In the genomic region with DNA sequence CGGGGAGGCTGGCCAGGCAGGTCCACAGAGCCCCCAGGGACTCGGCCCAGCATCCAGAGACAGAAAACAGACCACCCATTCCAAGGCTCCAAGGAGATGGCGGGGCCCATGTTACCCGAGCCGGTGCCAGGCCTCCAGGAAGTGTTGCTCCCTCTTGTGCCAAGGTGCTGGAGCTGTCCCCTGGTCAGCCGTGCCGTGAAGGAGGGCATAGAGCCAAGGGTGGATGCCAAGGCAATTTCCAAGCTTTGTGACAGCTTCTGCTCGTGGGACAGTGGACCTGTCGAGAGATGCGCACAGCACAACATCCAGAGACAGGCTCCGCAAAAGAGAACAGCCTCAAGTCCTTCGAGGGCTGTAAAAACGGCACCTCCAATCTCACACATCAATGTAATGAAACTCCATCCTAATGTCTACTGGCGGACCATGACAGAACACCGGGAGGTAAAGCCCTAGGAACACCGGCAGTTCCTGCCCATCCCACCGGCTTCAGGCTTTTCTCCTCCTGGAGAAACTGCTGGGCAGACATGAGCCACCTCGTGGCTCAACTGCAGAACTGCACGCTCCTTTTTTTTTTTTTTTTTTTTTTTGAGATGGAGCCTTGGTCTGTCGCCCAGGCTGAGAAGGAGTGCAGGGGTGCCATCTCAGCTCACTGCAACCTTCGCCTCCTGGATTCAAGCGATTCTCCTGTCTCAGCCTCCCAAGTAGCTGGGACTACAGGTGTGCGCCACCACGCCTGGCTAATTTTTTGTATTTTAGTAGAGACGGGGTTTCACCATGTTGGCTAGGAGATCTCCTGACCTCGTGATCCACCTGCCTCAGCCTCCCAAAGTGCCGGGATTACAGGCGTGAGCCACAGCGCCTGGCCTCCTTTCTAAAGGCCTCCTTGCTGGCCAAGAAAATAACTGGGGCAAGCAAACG, we compare ENCODE assay signal across 8 cellular contexts. TPM values are rescaled to one million over a fixed set of nuclear protein-coding genes. Genes with fewer than 3 reads are reported as not detected.
A peak's percentile ranks its signal among the peaks of the same experiment; 100 is the strongest.
DNase-seq lines count a peak whose midpoint lies in the region; ATAC-seq and TF ChIP-seq lines count a peak whose summit lies in the region.

No MANE protein-coding gene starts in this region.

- TF ChIP-seq POLR2A in erythroblast (IDR thresholded peaks at IDR 0.05; ENCODE audit: low read length): no peak

- no peaks in the 10 kb centered on the region for H3K27me3 Mint-ChIP-seq in naive thymus-derived CD4-positive, alpha-beta T cell
- no peaks in the 10 kb centered on the region for H3K27me3 Mint-ChIP-seq in stimulated activated memory B cell treated with anti-CD40 and anti-IgM and Interleukin-4, amounts not matched to agents 10 μg/mL and 1 μg/mL and 100 μg/mL, for 72 hours

- peak overlapping the region in 7 of 9 donors; percentile 31 to 97 (median 77) for H3K27ac Mint-ChIP-seq in naive thymus-derived CD4-positive, alpha-beta T cell
- no peak overlapping the region for H3K27ac Mint-ChIP-seq in stimulated activated memory B cell treated with anti-CD40 and anti-IgM and Interleukin-4, amounts not matched to agents 10 μg/mL and 1 μg/mL and 100 μg/mL, for 72 hours

- H3K9me3 Mint-ChIP-seq in naive thymus-derived CD4-positive, alpha-beta T cell: peaks cover 0 to 1% (median 0%) of the 10 kb centered on the region in 11 donors
- no peaks in the 10 kb centered on the region for H3K9me3 Mint-ChIP-seq in stimulated activated memory B cell treated with anti-CD40 and anti-IgM and Interleukin-4, amounts not matched to agents 10 μg/mL and 1 μg/mL and 100 μg/mL, for 72 hours

- no peak overlapping the region for H3K4me2 ChIP-seq in Loucy (ENCODE audit: low read depth, low read length, poor library complexity, severe bottlenecking)

- POLR2A ChIA-PET in naive thymus-derived CD4-positive, alpha-beta T cell (lab: Charles Lee): interaction anchor here (0.6 to 2.2 kb wide), 9 partner anchors 8 to 62 kb away, joined by 3 to 12 read pairs (median 4); partner anchors contain the start of genes FASTKD5 and UBOX5

- DNase-seq in Right ventricle myocardium inferior (ENCODE audit: missing footprints) (no peak), cardiac septum (ENCODE audit: low spot score) (no peak), SW480 (ENCODE audit: low spot score) (peak; percentile 67), erythroblast (lab: John Stamatoyannopoulos, UW) (peak; percentile 42 to 63)
- DNase-seq in naive thymus-derived CD4-positive, alpha-beta T cell: peak in 6 of 9 donors; percentile 32 to 55 (median 44)
- DNase-seq in activated naive CD4-positive, alpha-beta T cell (lab: John Stamatoyannopoulos, UW): no peak

- H4K20me1 ChIP-seq in Loucy (ENCODE audit: insufficient read depth, low read length, poor library complexity, severe bottlenecking): no peaks in the 10 kb centered on the region

- peaks cover 3% of the 10 kb centered on the region; the same call in 1 of the 2 replicates for H3K36me3 ChIP-seq in Loucy (ENCODE audit: insufficient read depth, low read length)
- peaks cover 0 to 6% (median 0%) of the 10 kb centered on the region in 3 experiments for H3K36me3 ChIP-seq in naive thymus-derived CD4-positive, alpha-beta T cell (ENCODE audit: control insufficient read depth in 2 of 3, insufficient read depth in 3 of 3, low read length in 3 of 3)

- H3K9me3 ChIP-seq in Loucy (ENCODE audit: insufficient read depth, low read depth, low read length): no peaks in the 10 kb centered on the region
- no peaks in the 10 kb centered on the region for H3K9me3 ChIP-seq in naive thymus-derived CD4-positive, alpha-beta T cell (ENCODE audit: control insufficient read depth in 2 of 3, low read length in 3 of 3)

- H3K4me3 Mint-ChIP-seq in naive thymus-derived CD4-positive, alpha-beta T cell: peak overlapping the region in 2 of 10 donors; percentile 8 to 16
- no peak overlapping the region for H3K4me3 Mint-ChIP-seq in stimulated activated memory B cell treated with anti-CD40 and anti-IgM and Interleukin-4, amounts not matched to agents 10 μg/mL and 1 μg/mL and 100 μg/mL, for 72 hours

- no peak overlapping the region for H3K9ac ChIP-seq in Loucy (ENCODE audit: low read depth, low read length, poor library complexity, severe bottlenecking)

- CTCF ChIA-PET in naive thymus-derived CD4-positive, alpha-beta T cell (lab: Charles Lee): interaction anchor here (0.6 to 4.9 kb wide), 12 partner anchors 11 to 427 kb away, joined by 3 to 36 read pairs (median 4); no protein-coding TSS in a partner anchor

- peak; percentile 77 for TF ChIP-seq CTCF in Loucy (conservative IDR thresholded peaks at IDR 0.05; ENCODE audit: low read length)

- no peaks in the 10 kb centered on the region for H3F3A ChIP-seq in Loucy (ENCODE audit: low read depth)

- no peaks in the 10 kb centered on the region for H3K79me2 ChIP-seq in Loucy (ENCODE audit: insufficient read depth, low read length)

- intact Hi-C loops in Right ventricle myocardium inferior (cut with DNase I) (loop anchor here (1.0 kb wide), 1 partner anchor 61 kb away; no protein-coding TSS in a partner anchor), cardiac septum (cut with DNase I) (loop anchor here (5.0 kb wide), 1 partner anchor 63 kb away; no protein-coding TSS in a partner anchor)
- intact Hi-C loops in naive thymus-derived CD4-positive, alpha-beta T cell (cut with micrococcal nuclease): loop anchor here (1.0 to 5.0 kb wide), 5 partner anchors 21 to 61 kb away; partner anchors contain the start of gene OXT (in 1 of the 2)

- H3K9me2 ChIP-seq in Loucy (replicated peaks; ENCODE audit: low read depth, low read length): no peaks in the 10 kb centered on the region

- H3K27ac ChIP-seq in naive thymus-derived CD4-positive, alpha-beta T cell (ENCODE audit: low read depth, low read length): no peak overlapping the region

- H3K27me3 ChIP-seq in Loucy (ENCODE audit: insufficient read depth, low read length, poor library complexity, severe bottlenecking): no peaks in the 10 kb centered on the region
- H3K27me3 ChIP-seq in naive thymus-derived CD4-positive, alpha-beta T cell (ENCODE audit: control insufficient read depth in 2 of 2, insufficient read depth in 2 of 2, low read length in 2 of 2): no peaks in the 10 kb centered on the region

- peak; percentile 27 for ATAC-seq in Right ventricle myocardium inferior
- ATAC-seq in naive thymus-derived CD4-positive, alpha-beta T cell: peak; percentile 68
- no peak for ATAC-seq in stimulated activated memory B cell treated with anti-CD40 and anti-IgM and Interleukin-4, amounts not matched to agents 10 μg/mL and 1 μg/mL and 100 μg/mL, for 72 hours

- H3K4me1 ChIP-seq in Loucy (ENCODE audit: insufficient read depth, low read length, poor library complexity, severe bottlenecking): peaks cover 16% of the 10 kb centered on the region
- H3K4me1 ChIP-seq in naive thymus-derived CD4-positive, alpha-beta T cell (ENCODE audit: control insufficient read depth in 2 of 2, insufficient read depth in 2 of 2, low read length in 2 of 2): peaks cover 0 to 6% of the 10 kb centered on the region in 2 donors

- no peak overlapping the region for H3K4me3 ChIP-seq in Loucy (ENCODE audit: low read length, poor library complexity, severe bottlenecking)
- no peak overlapping the region for H3K4me3 ChIP-seq in naive thymus-derived CD4-positive, alpha-beta T cell (ENCODE audit: low read length)

- peaks cover 0 to 20% (median 12%) of the 10 kb centered on the region in 5 donors for H3K36me3 Mint-ChIP-seq in naive thymus-derived CD4-positive, alpha-beta T cell
- peaks cover 50% of the 10 kb centered on the region for H3K36me3 Mint-ChIP-seq in stimulated activated memory B cell treated with anti-CD40 and anti-IgM and Interleukin-4, amounts not matched to agents 10 μg/mL and 1 μg/mL and 100 μg/mL, for 72 hours

- no peak overlapping the region for H2AFZ ChIP-seq in Loucy (ENCODE audit: low read length)

- peaks cover 11 to 47% (median 28%) of the 10 kb centered on the region in 7 donors for H3K4me1 Mint-ChIP-seq in naive thymus-derived CD4-positive, alpha-beta T cell
- peaks cover 16% of the 10 kb centered on the region for H3K4me1 Mint-ChIP-seq in stimulated activated memory B cell treated with anti-CD40 and anti-IgM and Interleukin-4, amounts not matched to agents 10 μg/mL and 1 μg/mL and 100 μg/mL, for 72 hours

RNA-seq across cellular contexts. Expression of gene AVP, which starts 30.9 kb away (rescaled TPM):
- total RNA-seq in Right ventricle myocardium inferior (0.84 TPM), cardiac septum (not detected)
- under 1 TPM in 1 of 5 experiments, not detected in 4; 0.89 TPM for total RNA-seq in naive thymus-derived CD4-positive, alpha-beta T cell
- not detected for polyA plus RNA-seq in naive thymus-derived CD4-positive, alpha-beta T cell

RNA-seq across cellular contexts. Expression of gene OXT, which starts 44.0 kb away (rescaled TPM):
- total RNA-seq in Right ventricle myocardium inferior: 0.54 TPM
- not detected for total RNA-seq in cardiac septum
- 1 to 10 TPM in 2 of 5 experiments, not detected in 3; 1.8 to 2.3 TPM for total RNA-seq in naive thymus-derived CD4-positive, alpha-beta T cell
- 1 to 10 TPM; 1.2 to 1.4 TPM for polyA plus RNA-seq in naive thymus-derived CD4-positive, alpha-beta T cell

RNA-seq across cellular contexts. Expression of gene FASTKD5, which starts 44.2 kb away (rescaled TPM):
- total RNA-seq in Right ventricle myocardium inferior (27.9 TPM), cardiac septum (23.2 TPM)
- total RNA-seq in naive thymus-derived CD4-positive, alpha-beta T cell: 10 to 100 TPM; 24.5 to 41.9 (median 30.6) TPM
- polyA plus RNA-seq in naive thymus-derived CD4-positive, alpha-beta T cell: 10 to 100 TPM; 21.2 to 26.3 TPM

RNA-seq across cellular contexts. Expression of gene UBOX5, which starts 44.2 kb away (rescaled TPM):
- total RNA-seq in Right ventricle myocardium inferior (2.4 TPM), cardiac septum (3.9 TPM)
- total RNA-seq in naive thymus-derived CD4-positive, alpha-beta T cell: 10 to 100 TPM in 2 of 5 experiments, 1 to 10 TPM in 3; 8.3 to 13.8 (median 9.5) TPM
- polyA plus RNA-seq in naive thymus-derived CD4-positive, alpha-beta T cell: 1 to 10 TPM; 5.8 to 8.7 TPM

RNA-seq across cellular contexts. Expression of gene LZTS3, which starts 57.9 kb away (rescaled TPM):
- total RNA-seq in Right ventricle myocardium inferior (19.6 TPM), cardiac septum (6.9 TPM)
- total RNA-seq in naive thymus-derived CD4-positive, alpha-beta T cell: 10 to 100 TPM in 4 of 5 experiments, under 1 TPM in 1; 0.73 to 34.6 (median 22.0) TPM
- 1 to 10 TPM; 4.4 to 4.8 TPM for polyA plus RNA-seq in naive thymus-derived CD4-positive, alpha-beta T cell

Comparison
In these comparisons a context has a peak if more than half of its experiments do, and no peak if none do; other contexts are left out.
1. DNase-seq: peak in SW480 (single experiment), erythroblast (2 of 2) and naive thymus-derived CD4-positive, alpha-beta T cell (6 of 9); none in Right ventricle myocardium inferior (single experiment), cardiac septum (single experiment) and activated naive CD4-positive, alpha-beta T cell (0 of 4).